ENCODE assay signal across 2 cellular contexts in the genomic region with DNA sequence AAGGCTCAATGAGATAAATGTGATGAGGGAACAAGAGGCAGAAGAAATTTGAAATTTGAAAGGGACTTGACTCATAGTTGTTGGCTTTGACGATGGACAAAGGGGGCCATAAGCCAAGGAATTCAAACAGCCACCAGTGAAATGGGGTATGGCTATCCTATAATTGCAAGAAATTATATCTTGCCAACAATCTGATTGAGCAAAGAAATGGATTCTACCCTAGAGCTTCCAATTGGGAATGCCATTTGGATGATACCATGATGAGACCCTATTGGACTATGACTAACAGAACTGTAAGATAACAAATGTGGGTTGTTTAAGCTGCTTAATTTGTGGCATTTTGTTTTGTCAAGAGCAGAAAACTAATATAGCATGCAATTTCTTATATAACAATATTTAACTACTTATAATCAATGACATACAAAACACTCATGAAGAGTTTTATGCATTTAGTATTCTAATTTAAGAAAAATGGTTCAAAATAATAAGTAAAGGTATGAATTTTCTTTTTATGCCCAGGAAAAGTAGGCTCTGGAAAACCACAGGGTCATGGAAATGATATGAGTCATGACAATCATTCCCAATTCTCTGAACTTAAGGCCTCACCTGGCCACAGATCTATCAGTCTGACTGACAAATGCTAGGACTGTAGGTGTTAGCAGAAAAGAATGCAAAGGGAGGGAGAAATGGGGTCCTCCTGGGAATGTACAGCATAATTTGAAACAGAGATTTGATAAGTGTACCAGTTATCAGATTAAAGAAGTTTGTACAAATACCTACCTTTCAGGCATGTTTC.
TF ChIP-seq lines count a peak whose summit lies in the region.

No MANE protein-coding gene starts in this region.

TF ChIP-seq in HCT116, 20 proteins besides CTCF, POLR2A, EP300 and RAD21 (continued from another document):
- TF ChIP-seq, protein P1, sequence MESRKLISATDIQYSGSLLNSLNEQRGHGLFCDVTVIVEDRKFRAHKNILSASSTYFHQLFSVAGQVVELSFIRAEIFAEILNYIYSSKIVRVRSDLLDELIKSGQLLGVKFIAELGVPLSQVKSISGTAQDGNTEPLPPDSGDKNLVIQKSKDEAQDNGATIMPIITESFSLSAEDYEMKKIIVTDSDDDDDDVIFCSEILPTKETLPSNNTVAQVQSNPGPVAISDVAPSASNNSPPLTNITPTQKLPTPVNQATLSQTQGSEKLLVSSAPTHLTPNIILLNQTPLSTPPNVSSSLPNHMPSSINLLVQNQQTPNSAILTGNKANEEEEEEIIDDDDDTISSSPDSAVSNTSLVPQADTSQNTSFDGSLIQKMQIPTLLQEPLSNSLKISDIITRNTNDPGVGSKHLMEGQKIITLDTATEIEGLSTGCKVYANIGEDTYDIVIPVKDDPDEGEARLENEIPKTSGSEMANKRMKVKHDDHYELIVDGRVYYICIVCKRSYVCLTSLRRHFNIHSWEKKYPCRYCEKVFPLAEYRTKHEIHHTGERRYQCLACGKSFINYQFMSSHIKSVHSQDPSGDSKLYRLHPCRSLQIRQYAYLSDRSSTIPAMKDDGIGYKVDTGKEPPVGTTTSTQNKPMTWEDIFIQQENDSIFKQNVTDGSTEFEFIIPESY (IDR thresholded peaks at IDR 0.05; ENCODE audit: extremely low read depth, insufficient replicate concordance, low read length) = no peak
- TF ChIP-seq SP1 (IDR thresholded peaks at IDR 0.05; ENCODE audit: low read depth) = no peak
- TF ChIP-seq, protein P2, sequence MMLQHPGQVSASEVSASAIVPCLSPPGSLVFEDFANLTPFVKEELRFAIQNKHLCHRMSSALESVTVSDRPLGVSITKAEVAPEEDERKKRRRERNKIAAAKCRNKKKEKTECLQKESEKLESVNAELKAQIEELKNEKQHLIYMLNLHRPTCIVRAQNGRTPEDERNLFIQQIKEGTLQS (IDR thresholded peaks at IDR 0.05) = no peak
- TF ChIP-seq ZFX (IDR thresholded peaks at IDR 0.05) = no peak
- TF ChIP-seq ZNF274 (IDR thresholded peaks at IDR 0.05; ENCODE audit: low read depth, low read length) = no peak
- TF ChIP-seq TCF7L2 (IDR thresholded peaks at IDR 0.05; ENCODE audit: borderline replicate concordance, extremely low read depth, insufficient read depth, insufficient read length) = no peak
- TF ChIP-seq ELF1 (IDR thresholded peaks at IDR 0.05; ENCODE audit: borderline replicate concordance, low read depth) = no peak
- TF ChIP-seq, protein P3, sequence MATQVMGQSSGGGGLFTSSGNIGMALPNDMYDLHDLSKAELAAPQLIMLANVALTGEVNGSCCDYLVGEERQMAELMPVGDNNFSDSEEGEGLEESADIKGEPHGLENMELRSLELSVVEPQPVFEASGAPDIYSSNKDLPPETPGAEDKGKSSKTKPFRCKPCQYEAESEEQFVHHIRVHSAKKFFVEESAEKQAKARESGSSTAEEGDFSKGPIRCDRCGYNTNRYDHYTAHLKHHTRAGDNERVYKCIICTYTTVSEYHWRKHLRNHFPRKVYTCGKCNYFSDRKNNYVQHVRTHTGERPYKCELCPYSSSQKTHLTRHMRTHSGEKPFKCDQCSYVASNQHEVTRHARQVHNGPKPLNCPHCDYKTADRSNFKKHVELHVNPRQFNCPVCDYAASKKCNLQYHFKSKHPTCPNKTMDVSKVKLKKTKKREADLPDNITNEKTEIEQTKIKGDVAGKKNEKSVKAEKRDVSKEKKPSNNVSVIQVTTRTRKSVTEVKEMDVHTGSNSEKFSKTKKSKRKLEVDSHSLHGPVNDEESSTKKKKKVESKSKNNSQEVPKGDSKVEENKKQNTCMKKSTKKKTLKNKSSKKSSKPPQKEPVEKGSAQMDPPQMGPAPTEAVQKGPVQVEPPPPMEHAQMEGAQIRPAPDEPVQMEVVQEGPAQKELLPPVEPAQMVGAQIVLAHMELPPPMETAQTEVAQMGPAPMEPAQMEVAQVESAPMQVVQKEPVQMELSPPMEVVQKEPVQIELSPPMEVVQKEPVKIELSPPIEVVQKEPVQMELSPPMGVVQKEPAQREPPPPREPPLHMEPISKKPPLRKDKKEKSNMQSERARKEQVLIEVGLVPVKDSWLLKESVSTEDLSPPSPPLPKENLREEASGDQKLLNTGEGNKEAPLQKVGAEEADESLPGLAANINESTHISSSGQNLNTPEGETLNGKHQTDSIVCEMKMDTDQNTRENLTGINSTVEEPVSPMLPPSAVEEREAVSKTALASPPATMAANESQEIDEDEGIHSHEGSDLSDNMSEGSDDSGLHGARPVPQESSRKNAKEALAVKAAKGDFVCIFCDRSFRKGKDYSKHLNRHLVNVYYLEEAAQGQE (IDR thresholded peaks at IDR 0.05; ENCODE audit: low read depth) = no peak
- TF ChIP-seq FOSL1 (IDR thresholded peaks at IDR 0.05; ENCODE audit: low read depth) = no peak
- no peak for TF ChIP-seq SRF (IDR thresholded peaks at IDR 0.05; ENCODE audit: low read depth)
- TF ChIP-seq EZH2phosphoT487 (IDR thresholded peaks at IDR 0.05; ENCODE audit: borderline replicate concordance) = no peak

TF ChIP-seq in SK-N-SH, 30 proteins besides CTCF, POLR2A, EP300 and RAD21 (continued from another document):
- TF ChIP-seq, protein P1 (IDR thresholded peaks at IDR 0.05; ENCODE audit: borderline replicate concordance, low read depth) = no peak
- TF ChIP-seq ELF1 (IDR thresholded peaks at IDR 0.05) (no peak), RFX5 (IDR thresholded peaks at IDR 0.05; ENCODE audit: low read length) (no peak), MEF2A (IDR thresholded peaks at IDR 0.05; ENCODE audit: borderline replicate concordance, low read depth) (no peak), FOXJ3 (CRISPR knock-in tag; IDR thresholded peaks at IDR 0.05) (no peak), RCOR1 (IDR thresholded peaks at IDR 0.05; ENCODE audit: low read length) (no peak), SIN3A (IDR thresholded peaks at IDR 0.05; ENCODE audit: borderline replicate concordance, low read depth, low read length) (no peak), TAF1 (IDR thresholded peaks at IDR 0.05; ENCODE audit: borderline replicate concordance, low read depth, low read length) (no peak), FOXM1 (IDR thresholded peaks at IDR 0.05; ENCODE audit: low read depth) (no peak), YY1 (IDR thresholded peaks at IDR 0.05; ENCODE audit: low read depth) (no peak; the same call in 1 of the 2 replicates), NRF1 (IDR thresholded peaks at IDR 0.05; ENCODE audit: low read depth, low read length) (no peak), NFIC (IDR thresholded peaks at IDR 0.05; ENCODE audit: borderline replicate concordance) (peak; percentile 85), POLR2AphosphoS5 (IDR thresholded peaks at IDR 0.05; ENCODE audit: low read depth, low read length) (no peak), TCF12 (IDR thresholded peaks at IDR 0.05) (peak; percentile 71), SMC3 (IDR thresholded peaks at IDR 0.05; ENCODE audit: low read depth, low read length) (no peak), EZH2phosphoT487 (IDR thresholded peaks at IDR 0.05; ENCODE audit: borderline replicate concordance, low read depth) (no peak), RXRA (IDR thresholded peaks at IDR 0.05; ENCODE audit: borderline replicate concordance, low read depth) (no peak), USF1 (IDR thresholded peaks at IDR 0.05; ENCODE audit: borderline replicate concordance, low read depth) (no peak), GABPA (IDR thresholded peaks at IDR 0.05; ENCODE audit: low read depth) (no peak), FOSL2 (IDR thresholded peaks at IDR 0.05; ENCODE audit: borderline replicate concordance, low read depth) (0 out of 2 replicates have a peak, but pooled peaks have one; percentile 52), PBX3 (IDR thresholded peaks at IDR 0.05) (peak; percentile 55; the same call in 1 of the 2 replicates), CHD2 (IDR thresholded peaks at IDR 0.05; ENCODE audit: low read length, partially characterized antibody) (no peak), GATA2 (CRISPR knock-in tag; IDR thresholded peaks at IDR 0.05) (no peak), TEAD4 (IDR thresholded peaks at IDR 0.05; ENCODE audit: borderline replicate concordance, insufficient read depth) (no peak)
- TF ChIP-seq, protein P4, sequence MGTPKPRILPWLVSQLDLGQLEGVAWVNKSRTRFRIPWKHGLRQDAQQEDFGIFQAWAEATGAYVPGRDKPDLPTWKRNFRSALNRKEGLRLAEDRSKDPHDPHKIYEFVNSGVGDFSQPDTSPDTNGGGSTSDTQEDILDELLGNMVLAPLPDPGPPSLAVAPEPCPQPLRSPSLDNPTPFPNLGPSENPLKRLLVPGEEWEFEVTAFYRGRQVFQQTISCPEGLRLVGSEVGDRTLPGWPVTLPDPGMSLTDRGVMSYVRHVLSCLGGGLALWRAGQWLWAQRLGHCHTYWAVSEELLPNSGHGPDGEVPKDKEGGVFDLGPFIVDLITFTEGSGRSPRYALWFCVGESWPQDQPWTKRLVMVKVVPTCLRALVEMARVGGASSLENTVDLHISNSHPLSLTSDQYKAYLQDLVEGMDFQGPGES (IDR thresholded peaks at IDR 0.05; ENCODE audit: low read depth, low read length) = no peak
- TF ChIP-seq, protein P5, sequence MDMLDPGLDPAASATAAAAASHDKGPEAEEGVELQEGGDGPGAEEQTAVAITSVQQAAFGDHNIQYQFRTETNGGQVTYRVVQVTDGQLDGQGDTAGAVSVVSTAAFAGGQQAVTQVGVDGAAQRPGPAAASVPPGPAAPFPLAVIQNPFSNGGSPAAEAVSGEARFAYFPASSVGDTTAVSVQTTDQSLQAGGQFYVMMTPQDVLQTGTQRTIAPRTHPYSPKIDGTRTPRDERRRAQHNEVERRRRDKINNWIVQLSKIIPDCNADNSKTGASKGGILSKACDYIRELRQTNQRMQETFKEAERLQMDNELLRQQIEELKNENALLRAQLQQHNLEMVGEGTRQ (IDR thresholded peaks at IDR 0.05; ENCODE audit: borderline replicate concordance, low read depth, low read length) = no peak
- TF ChIP-seq, protein P6, sequence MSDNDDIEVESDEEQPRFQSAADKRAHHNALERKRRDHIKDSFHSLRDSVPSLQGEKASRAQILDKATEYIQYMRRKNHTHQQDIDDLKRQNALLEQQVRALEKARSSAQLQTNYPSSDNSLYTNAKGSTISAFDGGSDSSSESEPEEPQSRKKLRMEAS (IDR thresholded peaks at IDR 0.05; ENCODE audit: low read depth) = no peak
- TF ChIP-seq, protein P3 (IDR thresholded peaks at IDR 0.05; ENCODE audit: low read depth, low read length) = no peak
